ENCODE assay signal across 8 cellular contexts in the genomic region with DNA sequence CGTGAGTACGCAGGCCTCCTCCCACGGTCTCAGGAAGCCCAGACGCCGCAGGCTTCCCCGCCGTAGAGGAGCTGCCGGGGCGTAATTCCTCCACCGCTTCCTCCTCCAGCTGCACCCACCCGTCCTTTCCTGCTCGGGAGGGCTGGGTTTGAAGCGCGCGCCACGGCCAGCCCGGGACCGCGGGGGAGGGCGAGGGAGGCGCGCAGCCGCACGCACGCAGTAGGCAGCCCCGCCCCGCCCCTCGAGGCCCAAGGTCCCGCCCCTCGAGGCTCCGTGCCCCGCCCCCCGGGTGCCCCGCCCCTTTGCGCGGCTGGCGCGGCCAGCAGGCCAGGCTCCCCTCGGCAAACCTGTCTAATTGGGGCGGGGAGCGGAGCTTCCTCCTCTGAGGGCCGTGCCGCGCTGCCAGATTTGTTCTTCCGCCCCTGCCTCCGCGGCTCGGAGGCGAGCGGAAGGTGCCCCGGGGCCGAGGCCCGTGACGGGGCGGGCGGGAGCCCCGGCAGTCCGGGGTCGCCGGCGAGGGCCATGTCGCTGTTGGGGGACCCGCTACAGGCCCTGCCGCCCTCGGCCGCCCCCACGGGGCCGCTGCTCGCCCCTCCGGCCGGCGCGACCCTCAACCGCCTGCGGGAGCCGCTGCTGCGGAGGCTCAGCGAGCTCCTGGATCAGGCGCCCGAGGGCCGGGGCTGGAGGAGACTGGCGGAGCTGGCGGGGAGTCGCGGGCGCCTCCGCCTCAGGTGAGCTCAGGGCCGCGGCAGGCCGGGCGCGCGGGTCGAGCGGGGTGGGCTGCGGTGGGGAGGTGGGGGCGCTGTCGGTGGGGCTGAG. TPM values are rescaled to one million over a fixed set of nuclear protein-coding genes. Genes with fewer than 3 reads are reported as not detected.
DNase-seq lines count a peak whose midpoint lies in the region; ATAC-seq and TF ChIP-seq lines count a peak whose summit lies in the region.

A gene with protein sequence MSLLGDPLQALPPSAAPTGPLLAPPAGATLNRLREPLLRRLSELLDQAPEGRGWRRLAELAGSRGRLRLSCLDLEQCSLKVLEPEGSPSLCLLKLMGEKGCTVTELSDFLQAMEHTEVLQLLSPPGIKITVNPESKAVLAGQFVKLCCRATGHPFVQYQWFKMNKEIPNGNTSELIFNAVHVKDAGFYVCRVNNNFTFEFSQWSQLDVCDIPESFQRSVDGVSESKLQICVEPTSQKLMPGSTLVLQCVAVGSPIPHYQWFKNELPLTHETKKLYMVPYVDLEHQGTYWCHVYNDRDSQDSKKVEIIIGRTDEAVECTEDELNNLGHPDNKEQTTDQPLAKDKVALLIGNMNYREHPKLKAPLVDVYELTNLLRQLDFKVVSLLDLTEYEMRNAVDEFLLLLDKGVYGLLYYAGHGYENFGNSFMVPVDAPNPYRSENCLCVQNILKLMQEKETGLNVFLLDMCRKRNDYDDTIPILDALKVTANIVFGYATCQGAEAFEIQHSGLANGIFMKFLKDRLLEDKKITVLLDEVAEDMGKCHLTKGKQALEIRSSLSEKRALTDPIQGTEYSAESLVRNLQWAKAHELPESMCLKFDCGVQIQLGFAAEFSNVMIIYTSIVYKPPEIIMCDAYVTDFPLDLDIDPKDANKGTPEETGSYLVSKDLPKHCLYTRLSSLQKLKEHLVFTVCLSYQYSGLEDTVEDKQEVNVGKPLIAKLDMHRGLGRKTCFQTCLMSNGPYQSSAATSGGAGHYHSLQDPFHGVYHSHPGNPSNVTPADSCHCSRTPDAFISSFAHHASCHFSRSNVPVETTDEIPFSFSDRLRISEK (plus strand): TSS at position 344 of the 819 bp plus-strand sequence. CDS start 179 bp downstream, at position 523.

- no peaks in the 10 kb centered on the region for H3K9me3 ChIP-seq in WERI-Rb-1 (ENCODE audit: severe bottlenecking)
- H3K9me3 ChIP-seq in breast epithelium: no peaks in the 10 kb centered on the region

- TF ChIP-seq CTCF in WERI-Rb-1 (IDR thresholded peaks at IDR 0.05; ENCODE audit: low read depth, low read length) (0 out of 2 replicates have a peak, but pooled peaks have one; percentile 27), breast epithelium (IDR thresholded peaks at IDR 0.05) (no peak)

- peaks cover 0 to 5% of the 10 kb centered on the region in 2 donors for H3K4me1 ChIP-seq in breast epithelium

- in situ Hi-C loops in ACHN (cut with HindIII; ENCODE audit: low pct_ligation_motif_present, low pct_unique_long_range_greater_than_20kb, low sequenced_read_pairs): no loop called here

- peak; percentile 39 for TF ChIP-seq POLR2A in breast epithelium (IDR thresholded peaks at IDR 0.05)

- H3K27me3 ChIP-seq in WERI-Rb-1 (ENCODE audit: insufficient read depth, low read depth, severe bottlenecking): no peaks in the 10 kb centered on the region
- H3K27me3 ChIP-seq in breast epithelium: no peaks in the 10 kb centered on the region

- H3K27ac ChIP-seq in WERI-Rb-1: peak within 1 kb of the TSS; percentile 78
- H3K27ac ChIP-seq in breast epithelium: peak within 1 kb of the TSS; percentile 97

- intact Hi-C loops in breast epithelium (cut with DNase I; ENCODE audit: low total_unique reads): no loop called here

- ATAC-seq in GM18873 (IDR thresholded peaks at IDR 0.05; ENCODE audit: low FRiP score, unreplicated experiment): peak; percentile 61
- peak; percentile 82 for ATAC-seq in HG03135 (IDR thresholded peaks at IDR 0.05; ENCODE audit: unreplicated experiment)

- H3K4me3 ChIP-seq in WERI-Rb-1 (ENCODE audit: low read depth, low read length) (peak within 1 kb of the TSS; percentile 55), breast epithelium (peak within 1 kb of the TSS; percentile 72 to 94 (median 82))

- DNase-seq in ACHN: peak; percentile 88
- peak; percentile 95 for DNase-seq in NCI-H2227 (lab: John Stamatoyannopoulos, UW; ENCODE audit: unreplicated experiment)
- DNase-seq in WERI-Rb-1: peak; percentile 96
- DNase-seq in breast epithelium (ENCODE audit: low spot score in 2 of 2): peak; percentile 88 to 90
- peak; percentile 95 for DNase-seq in iPS-NIHi7 (ENCODE audit: extremely low spot score)
- DNase-seq in smooth muscle cell of the brain vasculature (ENCODE audit: low read depth, low spot score): peak; percentile 65

- H3K36me3 ChIP-seq in WERI-Rb-1: no peaks in the 10 kb centered on the region
- no peaks in the 10 kb centered on the region for H3K36me3 ChIP-seq in breast epithelium

RNA-seq across cellular contexts. Expression of the gene that starts here (rescaled TPM):
- total RNA-seq in breast epithelium: 10 to 100 TPM; 26.7 to 33.5 (median 26.9) TPM

Comparison
In these comparisons a context has a peak if more than half of its experiments do, and no peak if none do; other contexts are left out.
1. Peak in every context shown above with its lines: DNase-seq, ATAC-seq, H3K4me3 ChIP-seq and H3K27ac ChIP-seq.